Comparison of ENCODE assay signal across 1 cellular context in genomic region chr17:60559995-60560859, GRCh38.
TF ChIP-seq lines count a peak whose summit lies in the region.

No MANE protein-coding gene starts in this region.

TF ChIP-seq in HepG2, 621 proteins besides CTCF, POLR2A, EP300 and RAD21 (continued from another document and continues in another):
- TF ChIP-seq ZNF234 (CRISPR knock-in tag; conservative IDR thresholded peaks at IDR 0.05) (no peak), SP5 (CRISPR knock-in tag; IDR thresholded peaks at IDR 0.05; ENCODE audit: borderline replicate concordance, low read depth) (0 out of 2 replicates have a peak, but pooled peaks have one; percentile 11), ARID3A (IDR thresholded peaks at IDR 0.05; ENCODE audit: low read depth, low read length) (peak; percentile 92), SRSF9 (IDR thresholded peaks at IDR 0.05; ENCODE audit: borderline replicate concordance, insufficient read depth, low read depth, low read length, poor library complexity, severe bottlenecking) (no peak), ETV5 (CRISPR knock-in tag; IDR thresholded peaks at IDR 0.05; ENCODE audit: borderline replicate concordance) (peak; percentile 91; the same call in 1 of the 2 replicates), HCFC1 (IDR thresholded peaks at IDR 0.05; ENCODE audit: low read depth, low read length) (no peak), ZNF333 (CRISPR knock-in tag; IDR thresholded peaks at IDR 0.05; ENCODE audit: borderline replicate concordance) (no peak), ZNF615 (CRISPR knock-in tag; IDR thresholded peaks at IDR 0.05; ENCODE audit: borderline replicate concordance) (no peak), THYN1 (CRISPR knock-in tag; IDR thresholded peaks at IDR 0.05; ENCODE audit: borderline replicate concordance, low read depth) (0 out of 2 replicates have a peak, but pooled peaks have one; percentile 18), GATAD2A (CRISPR knock-in tag; IDR thresholded peaks at IDR 0.05) (peak; percentile 88), SETDB1 (CRISPR knock-in tag; IDR thresholded peaks at IDR 0.05; ENCODE audit: borderline replicate concordance) (no peak), ONECUT2 (CRISPR knock-in tag; IDR thresholded peaks at IDR 0.05) (no peak), GATAD1 (CRISPR knock-in tag; IDR thresholded peaks at IDR 0.05) (peak; percentile 28; the same call in 1 of the 2 replicates), NCOA5 (CRISPR knock-in tag; IDR thresholded peaks at IDR 0.05) (no peak), MEIS1 (CRISPR knock-in tag; IDR thresholded peaks at IDR 0.05; ENCODE audit: borderline replicate concordance) (no peak), RFXANK (CRISPR knock-in tag; IDR thresholded peaks at IDR 0.05) (0 out of 2 replicates have a peak, but pooled peaks have one; percentile 53), HNRNPH1 (optimal IDR thresholded peaks at IDR 0.05; ENCODE audit: low read depth, low read length) (no peak), MIXL1 (CRISPR knock-in tag; IDR thresholded peaks at IDR 0.05) (no peak), SOX5 (CRISPR knock-in tag; IDR thresholded peaks at IDR 0.05; ENCODE audit: borderline replicate concordance) (peak; percentile 50; the same call in 1 of the 2 replicates), SRSF4 (IDR thresholded peaks at IDR 0.05; ENCODE audit: low read depth, low read length, poor library complexity, severe bottlenecking) (no peak), THRA (CRISPR knock-in tag; IDR thresholded peaks at IDR 0.05; ENCODE audit: borderline replicate concordance) (peak; percentile 36; the same call in 1 of the 2 replicates), KDM6A (CRISPR knock-in tag; IDR thresholded peaks at IDR 0.05; ENCODE audit: low read depth) (no peak; the same call in 1 of the 2 replicates), ZNF549 (CRISPR knock-in tag; IDR thresholded peaks at IDR 0.05) (no peak), HNRNPL (IDR thresholded peaks at IDR 0.05; ENCODE audit: low read depth, low read length) (no peak), ZNF253 (CRISPR knock-in tag; IDR thresholded peaks at IDR 0.05; ENCODE audit: borderline replicate concordance) (peak; percentile 75), ZSCAN30 (CRISPR knock-in tag; IDR thresholded peaks at IDR 0.05) (no peak), MAFF (IDR thresholded peaks at IDR 0.05; ENCODE audit: low read depth, low read length) (no peak), PCBP1 (IDR thresholded peaks at IDR 0.05; ENCODE audit: borderline replicate concordance, low read depth, low read length) (no peak), ZNF30 (CRISPR knock-in tag; IDR thresholded peaks at IDR 0.05) (0 out of 2 replicates have a peak, but pooled peaks have one; percentile 24), TOE1 (CRISPR knock-in tag; IDR thresholded peaks at IDR 0.05) (no peak), ZBTB49 (CRISPR knock-in tag; IDR thresholded peaks at IDR 0.05; ENCODE audit: borderline replicate concordance) (no peak), ZC3H13 (CRISPR knock-in tag; IDR thresholded peaks at IDR 0.05) (peak; percentile 81), ZNF230 (CRISPR knock-in tag; IDR thresholded peaks at IDR 0.05) (no peak; the same call in 1 of the 2 replicates), SIX4 (CRISPR knock-in tag; IDR thresholded peaks at IDR 0.05) (no peak; the same call in 1 of the 2 replicates), GTF2F1 (IDR thresholded peaks at IDR 0.05; ENCODE audit: low read length) (no peak), SMAD9 (CRISPR knock-in tag; IDR thresholded peaks at IDR 0.05) (no peak)
- TF ChIP-seq, protein P1, sequence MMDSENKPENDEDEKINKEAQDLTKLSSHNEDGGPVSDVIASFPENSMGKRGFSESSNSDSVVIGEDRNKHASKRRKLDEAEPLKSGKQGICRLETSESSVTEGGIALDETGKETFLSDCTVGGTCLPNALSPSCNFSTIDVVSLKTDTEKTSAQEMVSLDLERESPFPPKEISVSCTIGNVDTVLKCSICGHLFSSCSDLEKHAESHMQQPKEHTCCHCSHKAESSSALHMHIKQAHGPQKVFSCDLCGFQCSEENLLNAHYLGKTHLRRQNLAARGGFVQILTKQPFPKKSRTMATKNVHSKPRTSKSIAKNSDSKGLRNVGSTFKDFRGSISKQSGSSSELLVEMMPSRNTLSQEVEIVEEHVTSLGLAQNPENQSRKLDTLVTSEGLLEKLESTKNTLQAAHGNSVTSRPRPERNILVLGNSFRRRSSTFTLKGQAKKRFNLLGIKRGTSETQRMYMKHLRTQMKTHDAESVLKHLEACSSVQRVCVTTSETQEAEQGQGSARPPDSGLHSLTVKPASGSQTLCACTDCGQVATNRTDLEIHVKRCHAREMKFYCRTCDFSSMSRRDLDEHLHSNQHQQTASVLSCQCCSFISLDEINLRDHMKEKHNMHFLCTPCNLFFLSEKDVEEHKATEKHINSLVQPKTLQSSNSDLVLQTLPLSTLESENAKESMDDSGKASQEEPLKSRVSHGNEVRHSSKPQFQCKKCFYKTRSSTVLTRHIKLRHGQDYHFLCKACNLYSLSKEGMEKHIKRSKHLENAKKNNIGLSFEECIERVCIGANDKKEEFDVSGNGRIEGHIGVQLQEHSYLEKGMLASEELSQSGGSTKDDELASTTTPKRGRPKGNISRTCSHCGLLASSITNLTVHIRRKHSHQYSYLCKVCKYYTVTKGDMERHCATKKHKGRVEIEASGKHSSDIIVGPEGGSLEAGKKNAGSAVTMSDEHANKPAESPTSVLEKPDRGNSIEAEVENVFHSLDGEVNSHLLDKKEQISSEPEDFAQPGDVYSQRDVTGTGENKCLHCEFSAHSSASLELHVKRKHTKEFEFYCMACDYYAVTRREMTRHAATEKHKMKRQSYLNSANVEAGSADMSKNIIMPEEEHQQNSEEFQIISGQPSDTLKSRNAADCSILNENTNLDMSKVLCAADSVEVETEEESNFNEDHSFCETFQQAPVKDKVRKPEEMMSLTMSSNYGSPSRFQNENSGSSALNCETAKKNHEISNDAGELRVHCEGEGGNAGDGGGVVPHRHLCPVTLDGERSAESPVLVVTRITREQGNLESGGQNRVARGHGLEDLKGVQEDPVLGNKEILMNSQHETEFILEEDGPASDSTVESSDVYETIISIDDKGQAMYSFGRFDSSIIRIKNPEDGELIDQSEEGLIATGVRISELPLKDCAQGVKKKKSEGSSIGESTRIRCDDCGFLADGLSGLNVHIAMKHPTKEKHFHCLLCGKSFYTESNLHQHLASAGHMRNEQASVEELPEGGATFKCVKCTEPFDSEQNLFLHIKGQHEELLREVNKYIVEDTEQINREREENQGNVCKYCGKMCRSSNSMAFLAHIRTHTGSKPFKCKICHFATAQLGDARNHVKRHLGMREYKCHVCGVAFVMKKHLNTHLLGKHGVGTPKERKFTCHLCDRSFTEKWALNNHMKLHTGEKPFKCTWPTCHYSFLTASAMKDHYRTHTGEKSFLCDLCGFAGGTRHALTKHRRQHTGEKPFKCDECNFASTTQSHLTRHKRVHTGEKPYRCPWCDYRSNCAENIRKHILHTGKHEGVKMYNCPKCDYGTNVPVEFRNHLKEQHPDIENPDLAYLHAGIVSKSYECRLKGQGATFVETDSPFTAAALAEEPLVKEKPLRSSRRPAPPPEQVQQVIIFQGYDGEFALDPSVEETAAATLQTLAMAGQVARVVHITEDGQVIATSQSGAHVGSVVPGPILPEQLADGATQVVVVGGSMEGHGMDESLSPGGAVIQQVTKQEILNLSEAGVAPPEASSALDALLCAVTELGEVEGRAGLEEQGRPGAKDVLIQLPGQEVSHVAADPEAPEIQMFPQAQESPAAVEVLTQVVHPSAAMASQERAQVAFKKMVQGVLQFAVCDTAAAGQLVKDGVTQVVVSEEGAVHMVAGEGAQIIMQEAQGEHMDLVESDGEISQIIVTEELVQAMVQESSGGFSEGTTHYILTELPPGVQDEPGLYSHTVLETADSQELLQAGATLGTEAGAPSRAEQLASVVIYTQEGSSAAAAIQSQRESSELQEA (CRISPR knock-in tag; IDR thresholded peaks at IDR 0.05; ENCODE audit: not compliant biosample characterization) = peak; percentile 55
- TF ChIP-seq, protein P2, sequence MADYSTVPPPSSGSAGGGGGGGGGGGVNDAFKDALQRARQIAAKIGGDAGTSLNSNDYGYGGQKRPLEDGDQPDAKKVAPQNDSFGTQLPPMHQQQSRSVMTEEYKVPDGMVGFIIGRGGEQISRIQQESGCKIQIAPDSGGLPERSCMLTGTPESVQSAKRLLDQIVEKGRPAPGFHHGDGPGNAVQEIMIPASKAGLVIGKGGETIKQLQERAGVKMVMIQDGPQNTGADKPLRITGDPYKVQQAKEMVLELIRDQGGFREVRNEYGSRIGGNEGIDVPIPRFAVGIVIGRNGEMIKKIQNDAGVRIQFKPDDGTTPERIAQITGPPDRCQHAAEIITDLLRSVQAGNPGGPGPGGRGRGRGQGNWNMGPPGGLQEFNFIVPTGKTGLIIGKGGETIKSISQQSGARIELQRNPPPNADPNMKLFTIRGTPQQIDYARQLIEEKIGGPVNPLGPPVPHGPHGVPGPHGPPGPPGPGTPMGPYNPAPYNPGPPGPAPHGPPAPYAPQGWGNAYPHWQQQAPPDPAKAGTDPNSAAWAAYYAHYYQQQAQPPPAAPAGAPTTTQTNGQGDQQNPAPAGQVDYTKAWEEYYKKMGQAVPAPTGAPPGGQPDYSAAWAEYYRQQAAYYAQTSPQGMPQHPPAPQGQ (CRISPR knock-in tag; IDR thresholded peaks at IDR 0.05; ENCODE audit: borderline replicate concordance) = no peak
- TF ChIP-seq, protein P3, sequence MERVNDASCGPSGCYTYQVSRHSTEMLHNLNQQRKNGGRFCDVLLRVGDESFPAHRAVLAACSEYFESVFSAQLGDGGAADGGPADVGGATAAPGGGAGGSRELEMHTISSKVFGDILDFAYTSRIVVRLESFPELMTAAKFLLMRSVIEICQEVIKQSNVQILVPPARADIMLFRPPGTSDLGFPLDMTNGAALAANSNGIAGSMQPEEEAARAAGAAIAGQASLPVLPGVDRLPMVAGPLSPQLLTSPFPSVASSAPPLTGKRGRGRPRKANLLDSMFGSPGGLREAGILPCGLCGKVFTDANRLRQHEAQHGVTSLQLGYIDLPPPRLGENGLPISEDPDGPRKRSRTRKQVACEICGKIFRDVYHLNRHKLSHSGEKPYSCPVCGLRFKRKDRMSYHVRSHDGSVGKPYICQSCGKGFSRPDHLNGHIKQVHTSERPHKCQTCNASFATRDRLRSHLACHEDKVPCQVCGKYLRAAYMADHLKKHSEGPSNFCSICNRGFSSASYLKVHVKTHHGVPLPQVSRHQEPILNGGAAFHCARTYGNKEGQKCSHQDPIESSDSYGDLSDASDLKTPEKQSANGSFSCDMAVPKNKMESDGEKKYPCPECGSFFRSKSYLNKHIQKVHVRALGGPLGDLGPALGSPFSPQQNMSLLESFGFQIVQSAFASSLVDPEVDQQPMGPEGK (CRISPR knock-in tag; IDR thresholded peaks at IDR 0.05) = peak; percentile 62
- TF ChIP-seq, protein P4, sequence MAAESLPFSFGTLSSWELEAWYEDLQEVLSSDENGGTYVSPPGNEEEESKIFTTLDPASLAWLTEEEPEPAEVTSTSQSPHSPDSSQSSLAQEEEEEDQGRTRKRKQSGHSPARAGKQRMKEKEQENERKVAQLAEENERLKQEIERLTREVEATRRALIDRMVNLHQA (CRISPR knock-in tag; IDR thresholded peaks at IDR 0.05) = no peak
- TF ChIP-seq, protein P5, sequence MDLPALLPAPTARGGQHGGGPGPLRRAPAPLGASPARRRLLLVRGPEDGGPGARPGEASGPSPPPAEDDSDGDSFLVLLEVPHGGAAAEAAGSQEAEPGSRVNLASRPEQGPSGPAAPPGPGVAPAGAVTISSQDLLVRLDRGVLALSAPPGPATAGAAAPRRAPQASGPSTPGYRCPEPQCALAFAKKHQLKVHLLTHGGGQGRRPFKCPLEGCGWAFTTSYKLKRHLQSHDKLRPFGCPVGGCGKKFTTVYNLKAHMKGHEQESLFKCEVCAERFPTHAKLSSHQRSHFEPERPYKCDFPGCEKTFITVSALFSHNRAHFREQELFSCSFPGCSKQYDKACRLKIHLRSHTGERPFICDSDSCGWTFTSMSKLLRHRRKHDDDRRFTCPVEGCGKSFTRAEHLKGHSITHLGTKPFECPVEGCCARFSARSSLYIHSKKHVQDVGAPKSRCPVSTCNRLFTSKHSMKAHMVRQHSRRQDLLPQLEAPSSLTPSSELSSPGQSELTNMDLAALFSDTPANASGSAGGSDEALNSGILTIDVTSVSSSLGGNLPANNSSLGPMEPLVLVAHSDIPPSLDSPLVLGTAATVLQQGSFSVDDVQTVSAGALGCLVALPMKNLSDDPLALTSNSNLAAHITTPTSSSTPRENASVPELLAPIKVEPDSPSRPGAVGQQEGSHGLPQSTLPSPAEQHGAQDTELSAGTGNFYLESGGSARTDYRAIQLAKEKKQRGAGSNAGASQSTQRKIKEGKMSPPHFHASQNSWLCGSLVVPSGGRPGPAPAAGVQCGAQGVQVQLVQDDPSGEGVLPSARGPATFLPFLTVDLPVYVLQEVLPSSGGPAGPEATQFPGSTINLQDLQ (CRISPR knock-in tag; IDR thresholded peaks at IDR 0.05) = no peak
